6 cellular contexts compared by ENCODE assay signal in genomic region chr4:129008096-129008495, GRCh38.
"Had no signal": no experiment of that assay in that cellular context is flagged by ENCODE, and none has a peak within 500 bp of the region (broad histone marks: within the 10 kb centered on the region; RNA-seq: fewer than 3 reads in every experiment).

No MANE protein-coding gene starts in this region.

- H3K9ac ChIP-seq: KMS-11 had no signal

- FAIRE-seq: HTR-8/SVneo had no signal

- H3K4me2 ChIP-seq: KMS-11 had no signal

- DNase-seq: Karpas-422, KBM-7, KG1 had no signal

- H3K27ac ChIP-seq: HL-60, KMS-11 had no signal
